Comparison of ENCODE assay signal across 8 cellular contexts in the genomic region with DNA sequence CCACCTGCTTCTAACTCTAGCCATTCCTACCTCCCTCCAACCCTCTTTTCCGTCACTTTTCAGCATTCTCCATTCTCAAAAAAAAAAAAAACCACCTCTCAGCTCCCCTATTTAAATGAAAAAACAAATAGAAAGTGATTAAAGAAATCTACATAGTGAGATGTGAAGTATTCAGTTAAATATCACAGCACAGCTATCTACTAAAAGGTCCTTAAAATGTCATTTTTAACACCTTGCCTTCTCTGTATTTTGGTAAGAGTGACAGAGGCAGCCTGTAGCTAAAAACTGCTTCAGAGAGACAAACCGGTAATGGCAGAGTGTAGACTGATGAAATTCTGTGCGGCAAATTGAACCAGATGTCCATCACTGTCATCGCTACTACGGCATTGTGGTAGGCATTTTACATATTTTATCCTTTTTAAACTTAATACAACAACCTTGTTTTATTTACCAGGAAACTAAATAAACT. TPM values are rescaled to one million over a fixed set of nuclear protein-coding genes. Genes with fewer than 3 reads are reported as not detected.
DNase-seq lines count a peak whose midpoint lies in the region; TF ChIP-seq lines count a peak whose summit lies in the region.

No MANE protein-coding gene starts in this region.

- H3K9me3 ChIP-seq in ES-I3 (ENCODE audit: control insufficient read depth, insufficient read depth, low read length) (no peaks in the 10 kb centered on the region), colonic mucosa (no peaks in the 10 kb centered on the region)

- peaks cover 6% of the 10 kb centered on the region; the same call in 1 of the 2 replicates for H3K4me1 ChIP-seq in ES-I3 (ENCODE audit: insufficient read depth, low read length)
- H3K4me1 ChIP-seq in colonic mucosa, result peaks cover 5% of the 10 kb centered on the region

- peak; percentile 40 for DNase-seq in NCI-H69 (lab: John Stamatoyannopoulos, UW)
- no peak for DNase-seq in colonic mucosa
- peak; percentile 43 for DNase-seq in myocyte (ENCODE audit: low read depth)
- DNase-seq in NOMO-1 (lab: John Stamatoyannopoulos, UW; ENCODE audit: unreplicated experiment in 2 of 2), result no peak
- DNase-seq in SKM-1 (lab: John Stamatoyannopoulos, UW; ENCODE audit: unreplicated experiment), result no peak
- no peak for DNase-seq in activated effector memory CD4-positive, alpha-beta T cell treated with anti-CD3 and anti-CD28 coated beads, Interleukin-2, amount 50 U/mL, for 16 hours
- no peak for DNase-seq in KG1 (lab: John Stamatoyannopoulos, UW)

- no peaks in the 10 kb centered on the region; the same call in 1 of the 2 replicates for H3K36me3 ChIP-seq in ES-I3 (ENCODE audit: insufficient read depth, low read length)
- H3K36me3 ChIP-seq in colonic mucosa, result no peaks in the 10 kb centered on the region

- no peak for TF ChIP-seq CTCF in colonic mucosa (IDR thresholded peaks at IDR 0.05)

- intact Hi-C loops in colonic mucosa (cut with DNase I), result no loop called here

- H3K27me3 ChIP-seq in colonic mucosa, result no peaks in the 10 kb centered on the region

- H3K4me3 ChIP-seq in colonic mucosa, result peak overlapping the region; percentile 95

- H3K9ac ChIP-seq in ES-I3 (ENCODE audit: low read depth, low read length) (peak overlapping the region; percentile 64), colonic mucosa (ENCODE audit: low read depth in 2 of 2, low read length in 2 of 2) (peak overlapping the region; percentile 72 to 90)

- peak overlapping the region; percentile 56 for H3K27ac ChIP-seq in colonic mucosa

RNA-seq across cellular contexts. Expression of a gene that starts 0.3 kb away (rescaled TPM):
- total RNA-seq in colonic mucosa, result 10 to 100 TPM; 23.2 to 25.2 TPM
- total RNA-seq in myocyte, result 27.8 and 33.0 TPM in 2 replicates
- polyA plus RNA-seq in myocyte (2012), result 20.6 TPM

RNA-seq across cellular contexts. Expression of a gene that starts 7.2 kb away (rescaled TPM):
- total RNA-seq in colonic mucosa (1 to 10 TPM; 1.6 to 2.1 TPM), myocyte (0.99 and 1.8 TPM in 2 replicates)
- polyA plus RNA-seq in myocyte (2012), result 2.4 TPM

RNA-seq across cellular contexts. Expression of a gene that starts 7.6 kb away (rescaled TPM):
- total RNA-seq in colonic mucosa, result 10 to 100 TPM; 18.8 to 20.0 TPM
- total RNA-seq in myocyte, result 25.7 and 33.1 TPM in 2 replicates
- polyA plus RNA-seq in myocyte (2012), result 32.0 TPM

RNA-seq across cellular contexts. Expression of a gene that starts 39.8 kb away (rescaled TPM):
- total RNA-seq in colonic mucosa, result 100 to 1,000 TPM in 1 of 2 donors, 10 to 100 TPM in 1; 10.6 to 166 TPM
- 182 and 268 TPM in 2 replicates for total RNA-seq in myocyte
- 1,070 TPM for polyA plus RNA-seq in myocyte (2012)

RNA-seq across cellular contexts. Expression of a gene that starts 40.8 kb away (rescaled TPM):
- total RNA-seq in colonic mucosa (1 to 10 TPM in 1 of 2 donors, under 1 TPM in 1; 0.25 to 2.2 TPM), myocyte (14.6 and 15.6 TPM in 2 replicates)
- polyA plus RNA-seq in myocyte (2012), result 67.7 TPM

Comparison
In these comparisons a context has a peak if more than half of its experiments do, and no peak if none do; other contexts are left out.
1. DNase-seq: peak in NCI-H69 (single experiment) and myocyte (single experiment); none in colonic mucosa (single experiment), NOMO-1 (0 of 2), SKM-1 (single experiment), activated effector memory CD4-positive, alpha-beta T cell treated with anti-CD3 and anti-CD28 coated beads, Interleukin-2, amount 50 U/mL, for 16 hours (single experiment) and KG1 (single experiment).